Comparison of ENCODE assay signal across 8 cellular contexts in the genomic region with DNA sequence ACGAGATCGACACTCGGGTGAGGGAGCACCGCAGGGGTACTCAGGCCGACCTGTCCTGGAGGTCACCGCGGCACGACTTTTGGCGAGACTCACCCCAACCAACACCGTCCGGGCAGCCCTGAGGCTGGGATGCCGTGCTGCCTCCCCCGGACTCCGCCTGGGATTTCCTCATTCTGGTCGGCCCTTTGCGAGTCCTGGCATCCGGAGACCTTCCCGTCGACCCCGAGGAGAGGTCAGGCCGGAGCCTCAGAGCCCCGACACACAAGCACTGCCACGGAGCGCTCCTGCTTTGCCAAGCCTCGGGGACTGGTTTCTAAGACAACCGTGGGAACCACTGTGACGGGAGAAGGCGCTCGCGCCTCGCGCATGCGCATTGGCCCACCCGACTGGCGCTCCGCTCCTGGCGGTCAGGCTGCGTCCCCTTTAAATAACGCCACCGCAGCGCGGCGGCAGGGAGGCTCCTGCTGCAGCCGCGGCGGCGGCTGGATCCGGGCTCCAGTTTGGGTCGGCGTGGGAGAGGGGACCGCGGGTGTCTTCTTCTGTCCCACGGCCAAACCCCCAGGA.
DNase-seq lines count a peak whose midpoint lies in the region; TF ChIP-seq lines count a peak whose summit lies in the region.
"Not testable (repeated sequence)": the region's sequence is repeated elsewhere in the genome, so short reads cannot be mapped to it uniquely, and the experiment has no call there.

No MANE protein-coding gene starts in this region.

- TF ChIP-seq CTCF in fibroblast of mammary gland (conservative IDR thresholded peaks at IDR 0.05; ENCODE audit: control insufficient read depth, insufficient read depth, low read depth, low read length): not testable (repeated sequence)

- DNase-seq in COLO829 (ENCODE audit: low spot score) (peak; percentile 28), GM23248 (peak; percentile 84), NCI-H1092 treated with DMSO at 0.1 percent for 48 hours (lab: John Stamatoyannopoulos, UW) (peak; percentile 76), SK-MEL-5 (ENCODE audit: low read depth, low spot score) (peak; percentile 88), fibroblast of mammary gland (ENCODE audit: low read depth) (peak; percentile 81)
- DNase-seq in activated effector memory CD4-positive, alpha-beta T cell treated with Interleukin-2 at 50 U/mL for 16 hours: peak; percentile 57
- DNase-seq in stimulated activated CD8-positive, alpha-beta memory T cell treated with anti-CD3 and anti-CD28 coated beads, Interleukin-2, amount 100 ng/mL, for 1 hour (ENCODE audit: low read depth in 2 of 2): peak; percentile 55 to 69

- not testable (repeated sequence) for H3K79me2 ChIP-seq in GM23248 (ENCODE audit: insufficient read depth)

- WGBS in GM23248 (ENCODE audit: low coverage in 1 of 2, low lambda C conversion rate in 2 of 2, missing lambda C conversion rate in 2 of 2), 2 experiments: 1 to 3% methylated on average over 49 to 51 of the region's 53 CpGs

- H3K36me3 ChIP-seq in GM23248 (ENCODE audit: low read depth); muscle layer of duodenum (ENCODE audit: control insufficient read depth in 1 of 2, insufficient read depth in 2 of 2, low read length in 2 of 2): not testable (repeated sequence)

- H3F3A ChIP-seq in GM23248 (ENCODE audit: insufficient read depth): not testable (repeated sequence)

- in situ Hi-C loops in GM23248 (cut with MboI): loop anchor here (25.0 kb wide), 4 partner anchors 176 to 876 kb away; a partner anchor contains a TSS
- in situ Hi-C loops in SK-MEL-5 (cut with HindIII; ENCODE audit: low pct_unique_long_range_greater_than_20kb, low sequenced_read_pairs): not testable (repeated sequence)

- peak overlapping the region; percentile 78 for H2AFZ ChIP-seq in GM23248

- H3K27me3 ChIP-seq in GM23248 (replicated peaks; ENCODE audit: insufficient read depth): not testable (repeated sequence)
- H3K27me3 ChIP-seq in muscle layer of duodenum (ENCODE audit: low read depth, low read length): peaks cover 28% of the 10 kb centered on the region

- not testable (repeated sequence) for H4K20me1 ChIP-seq in GM23248 (ENCODE audit: insufficient read depth)

- H3K4me1 ChIP-seq in GM23248 (ENCODE audit: insufficient read depth): not testable (repeated sequence)
- H3K4me1 ChIP-seq in muscle layer of duodenum (ENCODE audit: control insufficient read depth in 1 of 2, insufficient read depth in 2 of 2, low read length in 2 of 2): peaks cover 0 to 39% of the 10 kb centered on the region in 2 donors

- H3K9ac ChIP-seq in GM23248: peak overlapping the region; percentile 69

- H3K27ac ChIP-seq in GM23248; muscle layer of duodenum (ENCODE audit: low read length): not testable (repeated sequence)

- not testable (repeated sequence) for H3K9me2 ChIP-seq in GM23248 (ENCODE audit: insufficient read depth)

- H3K9me3 ChIP-seq in GM23248 (ENCODE audit: low read depth); muscle layer of duodenum (ENCODE audit: control insufficient read depth in 1 of 2, low read length in 2 of 2): not testable (repeated sequence)

- peak overlapping the region; percentile 88 for H3K4me2 ChIP-seq in GM23248 (ENCODE audit: unreplicated experiment)

- H3K4me3 ChIP-seq in GM23248: peak overlapping the region; percentile 70
- peak overlapping the region; percentile 21 for H3K4me3 ChIP-seq in fibroblast of mammary gland (ENCODE audit: control insufficient read depth, low read depth, low read length)
- peak overlapping the region; percentile 37 to 60 for H3K4me3 ChIP-seq in muscle layer of duodenum (ENCODE audit: low read depth in 1 of 2, low read length in 2 of 2)

Comparison
In these comparisons a context has a peak if more than half of its experiments do, and no peak if none do; other contexts are left out.
1. DNase-seq: peak in every context shown above with its lines; median percentile 88 in SK-MEL-5; 84 in GM23248; 81 in fibroblast of mammary gland; 76 in NCI-H1092 treated with DMSO at 0.1 percent for 48 hours; 62 in stimulated activated CD8-positive, alpha-beta memory T cell treated with anti-CD3 and anti-CD28 coated beads, Interleukin-2, amount 100 ng/mL, for 1 hour; 57 in activated effector memory CD4-positive, alpha-beta T cell treated with Interleukin-2 at 50 U/mL for 16 hours; 28 in COLO829.